ENCODE assay signal across 12 cellular contexts in the genomic region with DNA sequence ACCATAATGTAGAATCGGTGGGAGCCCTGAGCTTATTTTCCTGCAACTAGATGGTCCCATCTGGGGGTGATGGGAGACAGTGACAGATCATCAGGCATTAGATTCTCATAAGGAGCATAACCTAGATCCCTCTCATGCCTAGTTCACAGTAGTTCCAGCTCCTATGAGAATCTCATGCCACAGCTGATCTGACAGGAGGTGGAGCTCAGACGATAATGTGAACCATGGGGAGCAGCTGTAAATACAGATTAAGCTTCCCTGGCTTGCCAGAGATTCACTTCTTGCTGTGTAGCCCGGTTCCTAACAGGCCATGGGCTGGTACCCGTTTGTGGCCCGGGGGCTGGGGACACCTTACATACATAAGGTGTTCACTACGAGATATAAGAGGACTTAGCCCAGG. TPM values are rescaled to one million over a fixed set of nuclear protein-coding genes. Genes with fewer than 3 reads are reported as not detected.
A peak's percentile ranks its signal among the peaks of the same experiment; 100 is the strongest.
DNase-seq lines count a peak whose midpoint lies in the region; ATAC-seq and TF ChIP-seq lines count a peak whose summit lies in the region.
"Had no signal": no experiment of that assay in that cellular context is flagged by ENCODE, and none has a peak within 500 bp of the region (broad histone marks: within the 10 kb centered on the region; RNA-seq: fewer than 3 reads in every experiment).

No MANE protein-coding gene starts in this region.

- no peak overlapping the region for H3K4me3 ChIP-seq in breast epithelium
- peak overlapping the region in 1 of 2 donors; percentile 62 for H3K4me3 ChIP-seq in stomach smooth muscle (ENCODE audit: low read length in 2 of 2)

- H3K27me3 ChIP-seq in breast epithelium (no peaks in the 10 kb centered on the region), stomach smooth muscle (ENCODE audit: control insufficient read depth in 1 of 2, insufficient read depth in 2 of 2, low read length in 2 of 2) (no peaks in the 10 kb centered on the region)
- H3K27me3 ChIP-seq: body of pancreas, gastroesophageal sphincter had no signal

- peak overlapping the region in 1 of 2 donors; percentile 99 for H3K27ac ChIP-seq in breast epithelium
- peak overlapping the region; percentile 89 for H3K27ac ChIP-seq in stomach smooth muscle (ENCODE audit: low read length)

- H3K9me3 Mint-ChIP-seq in MCF 10A (ENCODE audit: unreplicated experiment) (no peaks in the 10 kb centered on the region), immature natural killer cell (no peaks in the 10 kb centered on the region)

- no peak for TF ChIP-seq CTCF in MCF 10A (IDR thresholded peaks at IDR 0.05; ENCODE audit: unreplicated experiment)
- TF ChIP-seq CTCF in breast epithelium (IDR thresholded peaks at IDR 0.05): no peak

- peaks cover 7% of the 10 kb centered on the region for H3K4me1 Mint-ChIP-seq in MCF 10A (ENCODE audit: insufficient read depth, unreplicated experiment)
- H3K4me1 Mint-ChIP-seq in T-helper 17 cell: peaks cover 41% of the 10 kb centered on the region
- H3K4me1 Mint-ChIP-seq in immature natural killer cell: peaks cover 39 to 48% of the 10 kb centered on the region in 2 donors

- H3K36me3 ChIP-seq in breast epithelium: no peaks in the 10 kb centered on the region
- no peaks in the 10 kb centered on the region for H3K36me3 ChIP-seq in stomach smooth muscle (ENCODE audit: control insufficient read depth in 2 of 2, insufficient read depth in 2 of 2, low read length in 2 of 2)
- H3K36me3 ChIP-seq: gastroesophageal sphincter had no signal

- H3K27ac Mint-ChIP-seq in MCF 10A (ENCODE audit: low read depth, unreplicated experiment) (peak overlapping the region; percentile 96), T-helper 17 cell (peak overlapping the region; percentile 97), immature natural killer cell (peak overlapping the region; percentile 97 to 99 (median 98))

- no TSS peak for BruUV-seq in MCF 10A (replicated peaks; lab: Mats Ljungman, UMichigan)

- CTCF ChIA-PET in MCF 10A (lab: Yijun Ruan, JAX): interaction anchor here (0.6 to 1.1 kb wide), 2 partner anchors 14 to 204 kb away, joined by 3 read pairs; no protein-coding TSS in a partner anchor

- no peak for DNase-seq in MCF 10A (ENCODE audit: unreplicated experiment)
- DNase-seq in breast epithelium (ENCODE audit: low spot score in 2 of 2): no peak
- DNase-seq in T-helper 17 cell: no peak
- DNase-seq in immature natural killer cell: no peak
- no peak for DNase-seq in NCI-H2029 (lab: John Stamatoyannopoulos, UW)
- DNase-seq: body of pancreas, KBM-7, NCI-H69 had no signal

- peaks cover 0 to 4% of the 10 kb centered on the region in 2 donors for H3K4me1 ChIP-seq in breast epithelium
- H3K4me1 ChIP-seq in stomach smooth muscle (ENCODE audit: control insufficient read depth, insufficient read depth, low read length): peaks cover 5% of the 10 kb centered on the region

- H3K4me3 Mint-ChIP-seq in MCF 10A (ENCODE audit: unreplicated experiment) (peak overlapping the region; percentile 96), T-helper 17 cell (peak overlapping the region; percentile 94), immature natural killer cell (peak overlapping the region; percentile 96 to 99 (median 97))

- H3K27me3 Mint-ChIP-seq in MCF 10A (ENCODE audit: insufficient read depth, unreplicated experiment) (no peaks in the 10 kb centered on the region), T-helper 17 cell (no peaks in the 10 kb centered on the region), immature natural killer cell (ENCODE audit: low read depth in 3 of 3) (peaks cover 8 to 19% (median 10%) of the 10 kb centered on the region in 3 donors)

- H3K36me3 Mint-ChIP-seq in MCF 10A (ENCODE audit: insufficient read depth, unreplicated experiment) (peaks cover 12% of the 10 kb centered on the region), T-helper 17 cell (ENCODE audit: low read depth) (peaks cover 2% of the 10 kb centered on the region), immature natural killer cell (no peaks in the 10 kb centered on the region)

- intact Hi-C loops in MCF 10A (cut with micrococcal nuclease) (no loop called here), breast epithelium (cut with DNase I; ENCODE audit: low total_unique reads) (no loop called here)

- H3K9me3 ChIP-seq in breast epithelium: no peaks in the 10 kb centered on the region
- no peaks in the 10 kb centered on the region for H3K9me3 ChIP-seq in T-helper 17 cell (ENCODE audit: control insufficient read depth, low read length, poor library complexity, severe bottlenecking)
- no peaks in the 10 kb centered on the region for H3K9me3 ChIP-seq in stomach smooth muscle (ENCODE audit: control insufficient read depth in 2 of 2, low read length in 2 of 2)
- H3K9me3 ChIP-seq: body of pancreas, gastroesophageal sphincter had no signal

- POLR2A ChIA-PET in MCF 10A (lab: Yijun Ruan, JAX): no interaction called here

- peak overlapping the region; percentile 21 to 97 for H3K9ac ChIP-seq in stomach smooth muscle (ENCODE audit: low read length in 2 of 2)

- ATAC-seq in T-helper 17 cell (no peak), HG03159 (IDR thresholded peaks at IDR 0.05; ENCODE audit: unreplicated experiment) (no peak), GM18858 (IDR thresholded peaks at IDR 0.05; ENCODE audit: unreplicated experiment) (no peak)
- ATAC-seq: body of pancreas had no signal

- TF ChIP-seq POLR2A in breast epithelium (IDR thresholded peaks at IDR 0.05): no peak

RNA-seq across cellular contexts. Expression of gene GOLGA4, which starts 1.2 kb away (rescaled TPM):
- total RNA-seq in MCF 10A (2022) (98.5 and 100.0 TPM in 2 replicates), breast epithelium (100 to 1,000 TPM; 102 to 120 (median 119) TPM), T-helper 17 cell (10 to 100 TPM; 62.4 to 66.5 TPM)
- polyA plus RNA-seq in immature natural killer cell: 10 to 100 TPM in 1 of 3 donors, 1 to 10 TPM in 2; 2.0 to 31.7 (median 4.8) TPM
